1 cellular context compared by ENCODE assay signal in the genomic region with DNA sequence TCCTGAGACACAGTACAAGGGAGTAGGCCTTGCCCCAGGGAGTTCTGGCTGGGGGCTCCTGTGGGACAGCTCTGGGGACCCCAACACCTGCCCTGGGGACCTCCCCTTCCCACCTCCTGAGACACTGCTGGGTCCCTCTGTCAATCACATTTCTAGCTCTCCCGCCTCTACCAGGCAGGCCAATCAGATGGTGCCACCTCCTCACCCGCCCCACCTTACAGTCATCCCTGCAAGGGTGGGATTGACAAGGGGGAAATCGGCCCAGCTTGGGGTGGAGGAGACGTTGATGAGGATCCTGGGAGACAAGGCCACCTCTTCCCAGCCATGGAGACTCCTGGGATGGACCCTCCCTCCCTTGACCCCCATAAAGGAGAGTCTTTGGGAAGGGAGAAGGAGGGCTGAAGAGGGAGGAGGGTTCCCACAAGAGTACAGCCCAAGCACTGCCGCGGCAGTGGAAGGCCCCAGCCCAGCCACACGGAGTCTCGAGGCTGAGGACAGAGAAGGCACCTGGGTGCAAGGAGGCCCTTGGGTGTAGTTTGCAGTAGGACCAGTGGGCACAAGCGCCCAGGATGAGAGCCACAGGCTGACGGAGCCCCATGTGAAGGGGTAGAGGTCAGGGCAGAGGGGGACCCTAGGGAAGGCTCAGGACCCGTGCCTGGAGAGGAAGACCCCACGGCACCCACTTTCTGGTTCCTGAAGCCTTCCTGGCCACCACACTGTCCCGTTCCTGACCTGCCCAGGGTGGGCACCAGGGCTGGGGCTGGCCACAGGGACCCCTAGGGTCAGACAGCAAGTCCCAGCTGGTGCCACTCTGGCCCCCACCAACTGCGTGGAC.
TF ChIP-seq lines count a peak whose summit lies in the region.

No MANE protein-coding gene starts in this region.

TF ChIP-seq in HCT116, 20 proteins besides CTCF, POLR2A, EP300 and RAD21:
- no peak for TF ChIP-seq ZBTB33 (IDR thresholded peaks at IDR 0.05; ENCODE audit: extremely low read depth, insufficient replicate concordance, low read length)
- no peak for TF ChIP-seq ZFX (IDR thresholded peaks at IDR 0.05)
- TF ChIP-seq CBX3 (IDR thresholded peaks at IDR 0.05; ENCODE audit: low read depth): no peak
- TF ChIP-seq CEBPB (IDR thresholded peaks at IDR 0.05; ENCODE audit: low read depth): no peak
